In genomic region chr20:4773736-4774135, GRCh38 we compare ENCODE assay signal across 31 cellular contexts. TPM values are rescaled to one million over a fixed set of nuclear protein-coding genes. Genes with fewer than 3 reads are reported as not detected.
"Had no signal": no experiment of that assay in that cellular context is flagged by ENCODE, and none has a peak within 500 bp of the region (broad histone marks: within the 10 kb centered on the region; RNA-seq: fewer than 3 reads in every experiment).

No MANE protein-coding gene starts in this region.

- H3K4me3 ChIP-seq: gastrocnemius medialis, heart left ventricle, hepatocyte, left lung, ovary, psoas muscle, stomach, tibial artery, uterus had no signal

- H3K36me3 ChIP-seq: gastrocnemius medialis, heart left ventricle, left lung, ovary, stomach, tibial artery, uterus had no signal

- DNase-seq: effector CD8-positive, alpha-beta T cell; endodermal cell; foreskin fibroblast; gastrocnemius medialis; heart left ventricle; left cardiac atrium; left lung; mammary epithelial cell; mesendoderm; midbrain; naive thymus-derived CD8-positive, alpha-beta T cell; nephron progenitor cell; occipital lobe; ovary; psoas muscle; retina; stimulated activated CD4-positive, alpha-beta T cell treated with anti-CD3 and anti-CD28 coated beads, Interleukin-2, amount 100 ng/mL, for 24 hours; stimulated activated CD4-positive, alpha-beta T cell treated with anti-CD3 and anti-CD28 coated beads, Interleukin-4, amount 100 ng/mL, for 24 hours; stimulated activated naive CD4-positive, alpha-beta T cell treated with Interleukin-2 at 50 U/mL for 16 hours; stomach; tibial artery; uterus had no signal

- FAIRE-seq: colon had no signal

- H2AFZ ChIP-seq: hepatocyte had no signal

- H3K27ac ChIP-seq: epithelial cell of prostate, gastrocnemius medialis, hepatocyte, left lung, ovary, psoas muscle, stomach, tibial artery, uterus had no signal

- H3K79me2 ChIP-seq: hepatocyte had no signal

- H3K4me1 ChIP-seq: gastrocnemius medialis, psoas muscle, stomach, tibial artery, uterus had no signal

- ATAC-seq: esophagus mucosa; naive thymus-derived CD8-positive, alpha-beta T cell; stimulated activated effector memory CD8-positive, alpha-beta T cell treated with anti-CD3 and anti-CD28 coated beads, Interleukin-12 subunit alpha, Interleukin-12 subunit beta, amount 100 ng/mL, for 72 hours had no signal

- H3K27me3 ChIP-seq: gastrocnemius medialis, heart left ventricle, hepatocyte, left lung, ovary, stomach, tibial artery, uterus had no signal

- H3K4me2 ChIP-seq: hepatocyte had no signal

- H3K9me3 ChIP-seq: gastrocnemius medialis, tibial artery, uterus had no signal

RNA-seq across cellular contexts. Expression of gene PRND, which starts 52.0 kb away (rescaled TPM):
- total RNA-seq: esophagus mucosa; gastrocnemius medialis; kidney epithelial cell; left cardiac atrium; left lung; mammary epithelial cell; mucosa of gallbladder; myocyte; naive thymus-derived CD8-positive, alpha-beta T cell; psoas muscle; subcutaneous adipose tissue had no signal
- polyA plus RNA-seq: heart left ventricle; mammary epithelial cell; naive thymus-derived CD8-positive, alpha-beta T cell; psoas muscle had no signal
